ENCODE assay signal across 8 cellular contexts in genomic region chr12:13205809-13206559, GRCh38. TPM values are rescaled to one million over a fixed set of nuclear protein-coding genes. Genes with fewer than 3 reads are reported as not detected.
DNase-seq lines count a peak whose midpoint lies in the region; ATAC-seq and TF ChIP-seq lines count a peak whose summit lies in the region.

No MANE protein-coding gene starts in this region.

- DNase-seq in AG04449 (ENCODE audit: low read depth, low spot score) (peak; percentile 85), amniotic epithelial cell (ENCODE audit: low read depth) (peak; percentile 95), mesenteric fat pad (ENCODE audit: low spot score) (peak; percentile 33), Peyer's patch (no peak), NCI-H1092 (lab: John Stamatoyannopoulos, UW) (no peak)
- no peak for DNase-seq in CD8-positive, alpha-beta T cell

- H3K4me3 ChIP-seq in AG04449 (ENCODE audit: low read depth, low read length) (peak overlapping the region; percentile 19), Peyer's patch (no peak overlapping the region)
- H3K4me3 ChIP-seq in CD8-positive, alpha-beta T cell (ENCODE audit: low read depth, low read length), result no peak overlapping the region

- no peak overlapping the region for H3K27ac Mint-ChIP-seq in CD8-positive, alpha-beta T cell

- H3K9me3 Mint-ChIP-seq in CD8-positive, alpha-beta T cell, result no peaks in the 10 kb centered on the region

- no peaks in the 10 kb centered on the region for H3K9me3 ChIP-seq in CD8-positive, alpha-beta T cell (ENCODE audit: low read length)
- no peaks in the 10 kb centered on the region for H3K9me3 ChIP-seq in Peyer's patch

- no peaks in the 10 kb centered on the region for H3K36me3 ChIP-seq in CD8-positive, alpha-beta T cell (ENCODE audit: insufficient read depth, low read length)
- H3K36me3 ChIP-seq in Peyer's patch, result no peaks in the 10 kb centered on the region

- no peak overlapping the region for H3K4me3 Mint-ChIP-seq in CD8-positive, alpha-beta T cell

- POLR2A ChIA-PET in AG04449 (lab: Yijun Ruan, JAX), result interaction anchor here (0.6 to 1.9 kb wide), 5 partner anchors 10 to 161 kb away, joined by 3 to 12 read pairs (median 5); partner anchors contain the start of gene EMP1
- POLR2A ChIA-PET in CD8-positive, alpha-beta T cell (lab: Charles Lee), result no interaction called here

- H3K27me3 ChIP-seq in CD8-positive, alpha-beta T cell (ENCODE audit: insufficient read depth, low read length), result no peaks in the 10 kb centered on the region
- H3K27me3 ChIP-seq in Peyer's patch, result no peaks in the 10 kb centered on the region

- no peak for TF ChIP-seq CTCF in AG04449 (IDR thresholded peaks at IDR 0.05; ENCODE audit: insufficient read depth, low read length, missing control alignments)
- TF ChIP-seq CTCF in CD8-positive, alpha-beta T cell (IDR thresholded peaks at IDR 0.05), result no peak
- TF ChIP-seq CTCF in Peyer's patch (IDR thresholded peaks at IDR 0.05), result no peak

- TF ChIP-seq RAD21 in Ishikawa (IDR thresholded peaks at IDR 0.05; ENCODE audit: low read depth), result peak; percentile 22; the same call in 1 of the 2 replicates

- H3K27me3 Mint-ChIP-seq in CD8-positive, alpha-beta T cell (ENCODE audit: low read depth), result peaks cover 15% of the 10 kb centered on the region

- intact Hi-C loops in CD8-positive, alpha-beta T cell (cut with DNase I, micrococcal nuclease), result no loop called here

- H3K27ac ChIP-seq in CD8-positive, alpha-beta T cell (ENCODE audit: low read depth, low read length), result no peak overlapping the region
- H3K27ac ChIP-seq in Peyer's patch, result peak overlapping the region in 1 of 4 donors; percentile 41

- H3K36me3 Mint-ChIP-seq in CD8-positive, alpha-beta T cell, result no peaks in the 10 kb centered on the region

- CTCF ChIA-PET in AG04449 (lab: Yijun Ruan, JAX), result interaction anchor here (0.9 to 13.4 kb wide), 6 partner anchors 8 to 290 kb away, joined by 3 to 123 read pairs (median 54); partner anchors contain the start of gene GSG1
- CTCF ChIA-PET in CD8-positive, alpha-beta T cell (lab: Charles Lee), result interaction anchor here (1.0 to 8.8 kb wide), 4 partner anchors 10 to 290 kb away, joined by 3 to 157 read pairs (median 10); no protein-coding TSS in a partner anchor

- peaks cover 6% of the 10 kb centered on the region for H3K4me1 Mint-ChIP-seq in CD8-positive, alpha-beta T cell (ENCODE audit: low read depth)

- peaks cover 5% of the 10 kb centered on the region for H3K4me1 ChIP-seq in CD8-positive, alpha-beta T cell (ENCODE audit: insufficient read depth, low read length)
- peaks cover 0 to 51% (median 0%) of the 10 kb centered on the region in 4 donors for H3K4me1 ChIP-seq in Peyer's patch

- no peak; the same call in none of the 2 replicates for TF ChIP-seq EP300 in Ishikawa (IDR thresholded peaks at IDR 0.05; ENCODE audit: borderline replicate concordance)

- ATAC-seq in CD8-positive, alpha-beta T cell, result no peak
- no peak for ATAC-seq in HG03139 (IDR thresholded peaks at IDR 0.05; ENCODE audit: unreplicated experiment)

- TF ChIP-seq POLR2A in Peyer's patch (IDR thresholded peaks at IDR 0.05), result no peak

TF ChIP-seq in Ishikawa, 13 proteins besides CTCF, POLR2A, EP300 and RAD21:
- TF ChIP-seq TEAD4 (IDR thresholded peaks at IDR 0.05), result peak; percentile 75
- TF ChIP-seq USF1 (IDR thresholded peaks at IDR 0.05), result no peak
- 0 out of 2 replicates have a peak, but pooled peaks have one; percentile 34 for TF ChIP-seq EGR1 (IDR thresholded peaks at IDR 0.05)
- no peak for TF ChIP-seq YY1 (IDR thresholded peaks at IDR 0.05; ENCODE audit: low read depth)
TF ChIP-seq in Ishikawa: peak in this region for 2.

RNA-seq across cellular contexts. Expression of gene EMP1, which starts 9.5 kb away (rescaled TPM):
- total RNA-seq in mesenteric fat pad, result 1,519 TPM
- 1 to 10 TPM; 4.4 to 5.0 TPM for total RNA-seq in CD8-positive, alpha-beta T cell
- total RNA-seq in Peyer's patch, result 100 to 1,000 TPM in 1 of 4 donors, 10 to 100 TPM in 3; 37.1 to 110 (median 87.3) TPM

Comparison
In these comparisons a context has a peak if more than half of its experiments do, and no peak if none do; other contexts are left out.
1. DNase-seq: peak in AG04449 (single experiment), amniotic epithelial cell (single experiment) and mesenteric fat pad (single experiment); none in CD8-positive, alpha-beta T cell (0 of 7), Peyer's patch (0 of 3) and NCI-H1092 (single experiment).
2. RNA of gene EMP1, which starts 9.5 kb away (total RNA-seq): 1,519 TPM in mesenteric fat pad (single experiment); 37.1 to 110 TPM in Peyer's patch and 4.4 to 5.0 TPM in CD8-positive, alpha-beta T cell; every median in the first group is over 10 times any median in the second.